17 cellular contexts compared by ENCODE assay signal in the genomic region with DNA sequence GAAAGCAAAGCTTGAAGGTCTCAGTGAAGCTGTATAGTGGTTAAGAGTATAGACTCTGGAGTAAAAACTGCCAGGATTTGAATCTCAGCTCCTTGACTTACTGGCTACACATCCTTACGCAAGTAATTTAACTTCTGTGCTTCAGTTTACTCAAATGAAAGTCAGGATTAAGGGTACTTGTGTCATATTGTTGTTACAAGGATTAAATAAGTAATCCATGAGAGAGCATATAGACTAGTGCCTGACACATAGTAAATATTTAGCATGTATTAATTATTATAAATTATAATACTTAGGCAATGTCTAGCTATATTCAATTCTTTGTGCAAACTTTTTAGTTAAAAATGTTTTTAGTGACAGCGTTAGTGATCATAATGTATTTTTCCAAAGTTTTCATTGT. TPM values are rescaled to one million over a fixed set of nuclear protein-coding genes. Genes with fewer than 3 reads are reported as not detected.
DNase-seq lines count a peak whose midpoint lies in the region; ATAC-seq and TF ChIP-seq lines count a peak whose summit lies in the region.
"Had no signal": no experiment of that assay in that cellular context is flagged by ENCODE, and none has a peak within 500 bp of the region (broad histone marks: within the 10 kb centered on the region; RNA-seq: fewer than 3 reads in every experiment).

No MANE protein-coding gene starts in this region.

- no peaks in the 10 kb centered on the region; the same call in 2 of the 3 replicates for H3K9me3 Mint-ChIP-seq in GM23338
- no peaks in the 10 kb centered on the region for H3K9me3 Mint-ChIP-seq in activated CD4-positive, alpha-beta T cell treated with anti-CD3 and anti-CD28 coated beads, Interleukin-2, amount 10 ng/mL, durations not matched to agents 24 days and 14 days
- H3K9me3 Mint-ChIP-seq: CD8-positive, alpha-beta memory T cell had no signal

- 51 to 68% methylated on average over 2 of the region's 2 CpGs for WGBS in gastroesophageal sphincter (ENCODE audit: low coverage in 1 of 2), 2 donors

- DNase-seq in GM23338 (ENCODE audit: low spot score) (no peak), gastrocnemius medialis (no peak), DMS153 treated with DMSO at 0.1 percent for 48 hours (lab: John Stamatoyannopoulos, UW; ENCODE audit: unreplicated experiment) (no peak)
- no peak for DNase-seq in activated CD4-positive, alpha-beta T cell treated with anti-CD3 and anti-CD28 coated beads, Interleukin-2, amount 10 ng/mL, durations not matched to agents 24 days and 14 days
- DNase-seq: CD8-positive, alpha-beta memory T cell; KG1; MG63; NCI-H1105 treated with DMSO at 0.1 percent for 48 hours; NCI-H187; NCI-H446 treated with DMSO at 0.1 percent for 48 hours; NCI-H82; SHP77 treated with DMSO at 0.1 percent for 48 hours had no signal

- H2AFZ ChIP-seq in GM23338 (no peak overlapping the region), OCI-LY1 (ENCODE audit: low read length) (no peak overlapping the region)

- H3K9me3 ChIP-seq in OCI-LY1 (ENCODE audit: low read length) (no peaks in the 10 kb centered on the region), gastroesophageal sphincter (no peaks in the 10 kb centered on the region), gastrocnemius medialis (no peaks in the 10 kb centered on the region)
- H3K9me3 ChIP-seq: MG63 had no signal

- peaks cover 19% of the 10 kb centered on the region for H3K4me1 Mint-ChIP-seq in GM23338
- H3K4me1 Mint-ChIP-seq in activated CD4-positive, alpha-beta T cell treated with anti-CD3 and anti-CD28 coated beads, Interleukin-2, amount 10 ng/mL, durations not matched to agents 24 days and 14 days: no peaks in the 10 kb centered on the region

- intact Hi-C loops in gastrocnemius medialis (cut with DNase I; ENCODE audit: low total_unique reads): no loop called here
- intact Hi-C loops in activated CD4-positive, alpha-beta T cell treated with anti-CD3 and anti-CD28 coated beads, Interleukin-2, amount 10 ng/mL, durations not matched to agents 24 days and 14 days (cut with micrococcal nuclease): no loop called here

- peaks cover 21% of the 10 kb centered on the region for H3K36me3 Mint-ChIP-seq in GM23338 (ENCODE audit: low read depth)
- H3K36me3 Mint-ChIP-seq in activated CD4-positive, alpha-beta T cell treated with anti-CD3 and anti-CD28 coated beads, Interleukin-2, amount 10 ng/mL, durations not matched to agents 24 days and 14 days (ENCODE audit: low read depth): peaks cover 7% of the 10 kb centered on the region

- H3K4me2 ChIP-seq in GM23338 (peak overlapping the region; percentile 6; the same call in 1 of the 2 replicates), OCI-LY1 (ENCODE audit: low read length) (peak overlapping the region; percentile 56; the same call in 1 of the 2 replicates)

- no peak for TF ChIP-seq EP300 in gastroesophageal sphincter (IDR thresholded peaks at IDR 0.05)

- H3K36me3 ChIP-seq in GM23338 (ENCODE audit: insufficient read depth): no peaks in the 10 kb centered on the region
- peaks cover 35% of the 10 kb centered on the region for H3K36me3 ChIP-seq in OCI-LY1 (ENCODE audit: insufficient read depth, low read length)
- peaks cover 0 to 22% of the 10 kb centered on the region in 2 donors for H3K36me3 ChIP-seq in gastroesophageal sphincter
- peaks cover 0 to 23% of the 10 kb centered on the region in 2 donors for H3K36me3 ChIP-seq in gastrocnemius medialis

- H4K20me1 ChIP-seq in GM23338 (replicated peaks; ENCODE audit: insufficient read depth) (no peaks in the 10 kb centered on the region; the same call in 1 of the 2 replicates), OCI-LY1 (ENCODE audit: insufficient read depth, low read length) (no peaks in the 10 kb centered on the region)

- TF ChIP-seq POLR2A in gastroesophageal sphincter (IDR thresholded peaks at IDR 0.05) (no peak), gastrocnemius medialis (IDR thresholded peaks at IDR 0.05) (no peak)

- H3K27me3 ChIP-seq in GM23338 (ENCODE audit: insufficient read depth) (no peaks in the 10 kb centered on the region), OCI-LY1 (ENCODE audit: insufficient read depth, low read length) (no peaks in the 10 kb centered on the region), gastroesophageal sphincter (no peaks in the 10 kb centered on the region), gastrocnemius medialis (no peaks in the 10 kb centered on the region)
- H3K27me3 ChIP-seq: MG63 had no signal

- no peak for TF ChIP-seq CTCF in GM23338 (conservative IDR thresholded peaks at IDR 0.05; ENCODE audit: low read depth in 2 of 2)
- no peak for TF ChIP-seq CTCF in OCI-LY1 (IDR thresholded peaks at IDR 0.05; ENCODE audit: low read length)
- TF ChIP-seq CTCF in gastroesophageal sphincter (IDR thresholded peaks at IDR 0.05): no peak
- no peak for TF ChIP-seq CTCF in gastrocnemius medialis (IDR thresholded peaks at IDR 0.05 in 4 of 5, conservative IDR thresholded peaks at IDR 0.05 in 1 of 5)

- H3K27ac ChIP-seq in GM23338 (ENCODE audit: low read depth) (no peak overlapping the region), OCI-LY1 (ENCODE audit: low read depth, low read length, poor library complexity, severe bottlenecking) (peak overlapping the region; percentile 59), gastroesophageal sphincter (peak overlapping the region; percentile 40 to 81 (median 62)), gastrocnemius medialis (peak overlapping the region; percentile 83 to 92 (median 86))
- H3K27ac ChIP-seq: HL-60 had no signal

- H3K4me3 ChIP-seq in GM23338: no peak overlapping the region
- H3K4me3 ChIP-seq in OCI-LY1 (ENCODE audit: low read depth, low read length, poor library complexity, severe bottlenecking): no peak overlapping the region
- H3K4me3 ChIP-seq in gastroesophageal sphincter: peak overlapping the region in 1 of 2 donors; percentile 1
- no peak overlapping the region for H3K4me3 ChIP-seq in gastrocnemius medialis
- H3K4me3 ChIP-seq: MG63 had no signal

- ATAC-seq in GM23338 (no peak), gastroesophageal sphincter (no peak), gastrocnemius medialis (peak in 1 of 2 donors; percentile 48), GM21447 (IDR thresholded peaks at IDR 0.05; ENCODE audit: unreplicated experiment) (no peak)
- ATAC-seq: HCT116 had no signal

- no peaks in the 10 kb centered on the region for H3K27me3 Mint-ChIP-seq in GM23338 (ENCODE audit: insufficient read depth, low read depth, poor library complexity)
- no peaks in the 10 kb centered on the region for H3K27me3 Mint-ChIP-seq in activated CD4-positive, alpha-beta T cell treated with anti-CD3 and anti-CD28 coated beads, Interleukin-2, amount 10 ng/mL, durations not matched to agents 24 days and 14 days
- H3K27me3 Mint-ChIP-seq: CD8-positive, alpha-beta memory T cell had no signal

- H3F3A ChIP-seq in GM23338 (replicated peaks; ENCODE audit: low read depth) (no peaks in the 10 kb centered on the region), OCI-LY1 (ENCODE audit: insufficient read depth, low read length) (no peaks in the 10 kb centered on the region; the same call in 1 of the 2 replicates)

- H3K9me2 ChIP-seq in GM23338 (ENCODE audit: insufficient read depth) (no peaks in the 10 kb centered on the region), OCI-LY1 (ENCODE audit: low read depth, low read length) (no peaks in the 10 kb centered on the region)

- in situ Hi-C loops in gastrocnemius medialis (cut with MboI; ENCODE audit: low sequenced_read_pairs in 4 of 4): no loop called here

- H3K4me3 Mint-ChIP-seq in GM23338: no peak overlapping the region
- H3K4me3 Mint-ChIP-seq in activated CD4-positive, alpha-beta T cell treated with anti-CD3 and anti-CD28 coated beads, Interleukin-2, amount 10 ng/mL, durations not matched to agents 24 days and 14 days: no peak overlapping the region
- H3K4me3 Mint-ChIP-seq: CD8-positive, alpha-beta memory T cell had no signal

- H3K4me1 ChIP-seq in GM23338 (ENCODE audit: insufficient read depth) (peaks cover 16% of the 10 kb centered on the region), OCI-LY1 (ENCODE audit: insufficient read depth, low read length, severe bottlenecking) (peaks cover 50% of the 10 kb centered on the region), gastroesophageal sphincter (peaks cover 12 to 63% (median 20%) of the 10 kb centered on the region in 3 donors), gastrocnemius medialis (peaks cover 46 to 64% of the 10 kb centered on the region in 2 donors)

- H3K27ac Mint-ChIP-seq in GM23338: no peak overlapping the region
- no peak overlapping the region for H3K27ac Mint-ChIP-seq in activated CD4-positive, alpha-beta T cell treated with anti-CD3 and anti-CD28 coated beads, Interleukin-2, amount 10 ng/mL, durations not matched to agents 24 days and 14 days

- no peak overlapping the region for H3K9ac ChIP-seq in OCI-LY1 (ENCODE audit: low read length)

- H3K79me2 ChIP-seq in GM23338 (replicated peaks; ENCODE audit: insufficient read depth) (0 out of 2 replicates have a peak, but pooled peaks cover 6% of the 10 kb centered on the region), OCI-LY1 (ENCODE audit: insufficient read depth, low read length) (peaks cover 18% of the 10 kb centered on the region)

RNA-seq across cellular contexts. Expression of gene ATP6V1E2, which starts 33.1 kb away (rescaled TPM):
- total RNA-seq in GM23338 (2014; rRNA removed; shearing (Covaris generic)): 5.9 and 15.0 TPM in 2 replicates
- polyA plus RNA-seq in GM23338 (2016; fragmentation: Nextera tagmentation; extraction: Ambion mirVana): 6.8 and 7.0 TPM in 2 replicates
- total RNA-seq in gastroesophageal sphincter (1 to 10 TPM; 3.2 to 8.4 (median 5.5) TPM), gastrocnemius medialis (1 to 10 TPM; 2.0 to 4.7 (median 3.5) TPM)
- total RNA-seq in activated CD4-positive, alpha-beta T cell treated with anti-CD3 and anti-CD28 coated beads, Interleukin-2, amount 10 ng/mL, durations not matched to agents 24 days and 14 days: 5.3 and 6.1 TPM in 2 replicates

RNA-seq across cellular contexts. Expression of gene RHOQ, which starts 33.2 kb away (rescaled TPM):
- total RNA-seq in GM23338 (2014; rRNA removed; shearing (Covaris generic)): 42.6 and 42.9 TPM in 2 replicates
- polyA plus RNA-seq in GM23338 (2016; fragmentation: Nextera tagmentation; extraction: Ambion mirVana): 26.8 and 27.8 TPM in 2 replicates
- total RNA-seq in gastroesophageal sphincter (100 to 1,000 TPM; 105 to 207 (median 144) TPM), gastrocnemius medialis (100 to 1,000 TPM; 116 to 139 (median 121) TPM)
- 10.6 and 12.6 TPM in 2 replicates for total RNA-seq in activated CD4-positive, alpha-beta T cell treated with anti-CD3 and anti-CD28 coated beads, Interleukin-2, amount 10 ng/mL, durations not matched to agents 24 days and 14 days

RNA-seq across cellular contexts. Expression of gene PIGF, which starts 41.4 kb away (rescaled TPM):
- total RNA-seq in GM23338 (2014; rRNA removed; shearing (Covaris generic)): 41.6 and 44.0 TPM in 2 replicates
- polyA plus RNA-seq in GM23338 (2016; fragmentation: Nextera tagmentation; extraction: Ambion mirVana): 40.5 and 43.5 TPM in 2 replicates
- 10 to 100 TPM in 1 of 4 donors, 1 to 10 TPM in 3; 4.5 to 14.9 (median 6.9) TPM for total RNA-seq in gastroesophageal sphincter
- total RNA-seq in gastrocnemius medialis: 10 to 100 TPM in 2 of 4 donors, 1 to 10 TPM in 2; 6.0 to 18.5 (median 10.1) TPM
- 26.7 and 27.1 TPM in 2 replicates for total RNA-seq in activated CD4-positive, alpha-beta T cell treated with anti-CD3 and anti-CD28 coated beads, Interleukin-2, amount 10 ng/mL, durations not matched to agents 24 days and 14 days

RNA-seq across cellular contexts. Expression of gene CRIPT, which starts 41.5 kb away (rescaled TPM):
- 10.8 and 11.1 TPM in 2 replicates for total RNA-seq in GM23338 (2014; rRNA removed; shearing (Covaris generic))
- 26.8 and 27.1 TPM in 2 replicates for polyA plus RNA-seq in GM23338 (2016; fragmentation: Nextera tagmentation; extraction: Ambion mirVana)
- total RNA-seq in gastroesophageal sphincter (10 to 100 TPM; 13.7 to 26.2 (median 21.2) TPM), gastrocnemius medialis (10 to 100 TPM; 11.9 to 21.4 (median 16.2) TPM)
- 10.6 and 11.8 TPM in 2 replicates for total RNA-seq in activated CD4-positive, alpha-beta T cell treated with anti-CD3 and anti-CD28 coated beads, Interleukin-2, amount 10 ng/mL, durations not matched to agents 24 days and 14 days
